8 cellular contexts compared by ENCODE assay signal in the genomic region with DNA sequence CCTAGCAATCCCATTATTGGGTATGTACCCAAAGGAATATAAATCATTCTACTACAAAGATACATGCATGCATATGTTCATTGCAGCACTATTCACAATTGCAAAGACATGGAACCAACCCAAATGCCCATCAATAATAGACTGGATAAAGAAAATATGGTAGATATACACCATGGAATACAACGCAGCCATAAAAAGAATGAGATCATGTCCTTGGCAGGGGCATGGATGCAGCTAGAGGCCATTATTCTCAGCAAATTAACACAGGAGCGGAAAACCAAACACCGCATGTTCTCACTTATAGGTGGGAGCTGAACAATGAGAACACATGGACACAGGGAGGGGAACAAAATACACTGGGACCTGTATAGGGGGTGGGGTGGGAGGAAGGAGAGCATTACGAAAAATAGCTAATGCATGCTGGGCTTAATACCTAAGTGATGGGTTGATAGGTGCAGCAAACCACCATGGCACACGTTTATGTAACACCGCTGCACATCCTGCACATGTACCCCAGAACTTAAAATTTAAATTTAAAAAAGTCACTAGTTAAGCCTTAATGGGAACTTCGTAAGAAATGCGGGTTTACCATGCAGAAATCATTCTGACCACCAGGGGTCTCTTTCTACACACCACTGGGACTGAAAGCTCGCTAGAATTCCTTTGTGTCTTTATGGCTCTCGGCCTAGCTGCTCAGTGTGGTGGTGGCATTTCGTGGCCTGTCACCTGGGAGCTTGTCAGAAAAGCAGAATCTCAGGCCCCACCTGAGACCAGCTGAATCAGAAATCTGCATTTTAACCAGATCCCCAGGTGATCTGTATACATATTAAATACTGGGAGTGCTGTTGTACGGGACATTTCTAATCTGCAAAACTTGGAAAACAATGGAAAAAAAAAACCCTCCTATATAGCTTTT. TPM values are rescaled to one million over a fixed set of nuclear protein-coding genes. Genes with fewer than 3 reads are reported as not detected.
DNase-seq lines count a peak whose midpoint lies in the region; ATAC-seq and TF ChIP-seq lines count a peak whose summit lies in the region.
"Not testable (repeated sequence)": the region's sequence is repeated elsewhere in the genome, so short reads cannot be mapped to it uniquely, and the experiment has no call there.

No MANE protein-coding gene starts in this region.

- DNase-seq in CD4-positive, alpha-beta T cell: peak in 8 of 10 experiments; percentile 9 to 34 (median 19)
- DNase-seq in NCI-H510A treated with DMSO at 0.1 percent for 48 hours (lab: John Stamatoyannopoulos, UW) (peak; percentile 65), kidney glomerular epithelial cell (lab: John Stamatoyannopoulos, UW) (peak; percentile 70)
- peak; percentile 9 to 43 for DNase-seq in activated CD4-positive, alpha-beta T cell treated with anti-CD3 and anti-CD28 coated beads for 24 hours (ENCODE audit: low read depth in 2 of 2)
- peak; percentile 35 for DNase-seq in central memory CD4-positive, alpha-beta T cell
- DNase-seq in stimulated activated CD4-positive, alpha-beta T cell treated with anti-CD3 and anti-CD28 coated beads, Interleukin-1b, Interleukin-23, amount 100 ng/mL, for 48 hours: peak; percentile 33

- H3K9me3 ChIP-seq in CD4-positive, alpha-beta T cell (ENCODE audit: control insufficient read depth, low read length): not testable (repeated sequence)

- H3K27ac ChIP-seq in CD4-positive, alpha-beta T cell (ENCODE audit: low read depth, low read length): not testable (repeated sequence)

- intact Hi-C loops in CD4-positive, alpha-beta T cell (cut with DNase I, micrococcal nuclease): loop anchor here (1.0 to 10.0 kb wide), 3 partner anchors 95 to 340 kb away; no protein-coding TSS in a partner anchor

- peaks cover 19% of the 10 kb centered on the region for H3K36me3 Mint-ChIP-seq in CD4-positive, alpha-beta T cell (ENCODE audit: low read depth)

- not testable (repeated sequence) for H3K9me3 Mint-ChIP-seq in CD4-positive, alpha-beta T cell

- peak; percentile 75 for TF ChIP-seq CTCF in CD4-positive, alpha-beta T cell (IDR thresholded peaks at IDR 0.05)

- not testable (repeated sequence) for H3K27ac Mint-ChIP-seq in CD4-positive, alpha-beta T cell

- H3K27me3 Mint-ChIP-seq in CD4-positive, alpha-beta T cell: not testable (repeated sequence)

- not testable (repeated sequence) for H3K27me3 ChIP-seq in CD4-positive, alpha-beta T cell (ENCODE audit: control insufficient read depth, insufficient read depth, low read length)

- H3K4me3 Mint-ChIP-seq in CD4-positive, alpha-beta T cell: not testable (repeated sequence)

- not testable (repeated sequence) for H3K4me1 Mint-ChIP-seq in CD4-positive, alpha-beta T cell (ENCODE audit: low read depth)

- peak; percentile 95 for ATAC-seq in CD4-positive, alpha-beta T cell (ENCODE audit: poor library complexity)
- ATAC-seq in GM19452 (IDR thresholded peaks at IDR 0.05; ENCODE audit: unreplicated experiment) (peak; percentile 75), HG03571 (IDR thresholded peaks at IDR 0.05; ENCODE audit: unreplicated experiment) (peak; percentile 81)

- CTCF ChIA-PET in CD4-positive, alpha-beta T cell (lab: Charles Lee): interaction anchor here (0.7 to 1.6 kb wide), 15 partner anchors 8 to 724 kb away, joined by 3 to 12 read pairs (median 4); partner anchors contain the start of gene ANKRD1

- POLR2A ChIA-PET in CD4-positive, alpha-beta T cell (lab: Charles Lee): interaction anchor here (0.8 to 1.1 kb wide), 2 partner anchors 22 to 339 kb away, joined by 3 to 4 read pairs; no protein-coding TSS in a partner anchor

RNA-seq across cellular contexts. Expression of gene ANKRD1, which starts 9.5 kb away (rescaled TPM):
- total RNA-seq in CD4-positive, alpha-beta T cell: not detected

RNA-seq across cellular contexts. Expression of gene RPP30, which starts 39.6 kb away (rescaled TPM):
- 10 to 100 TPM; 25.3 to 28.5 TPM for total RNA-seq in CD4-positive, alpha-beta T cell

RNA-seq across cellular contexts. Expression of gene HTR7, which starts 53.6 kb away (rescaled TPM):
- under 1 TPM; 0.08 TPM for total RNA-seq in CD4-positive, alpha-beta T cell

Comparison
In these comparisons a context has a peak if more than half of its experiments do, and no peak if none do; other contexts are left out.
1. DNase-seq: peak in every context shown above with its lines; median percentile 70 in kidney glomerular epithelial cell; 65 in NCI-H510A treated with DMSO at 0.1 percent for 48 hours; 35 in central memory CD4-positive, alpha-beta T cell; 33 in stimulated activated CD4-positive, alpha-beta T cell treated with anti-CD3 and anti-CD28 coated beads, Interleukin-1b, Interleukin-23, amount 100 ng/mL, for 48 hours; 26 in activated CD4-positive, alpha-beta T cell treated with anti-CD3 and anti-CD28 coated beads for 24 hours; 19 in CD4-positive, alpha-beta T cell.